ENCODE assay signal across 1 cellular context in genomic region chr22:46035742-46036557, GRCh38.
TF ChIP-seq lines count a peak whose summit lies in the region.

No MANE protein-coding gene starts in this region.

TF ChIP-seq in HepG2, 621 proteins besides CTCF, POLR2A, EP300 and RAD21 (continued from another document and continues in another):
- TF ChIP-seq, protein P1, sequence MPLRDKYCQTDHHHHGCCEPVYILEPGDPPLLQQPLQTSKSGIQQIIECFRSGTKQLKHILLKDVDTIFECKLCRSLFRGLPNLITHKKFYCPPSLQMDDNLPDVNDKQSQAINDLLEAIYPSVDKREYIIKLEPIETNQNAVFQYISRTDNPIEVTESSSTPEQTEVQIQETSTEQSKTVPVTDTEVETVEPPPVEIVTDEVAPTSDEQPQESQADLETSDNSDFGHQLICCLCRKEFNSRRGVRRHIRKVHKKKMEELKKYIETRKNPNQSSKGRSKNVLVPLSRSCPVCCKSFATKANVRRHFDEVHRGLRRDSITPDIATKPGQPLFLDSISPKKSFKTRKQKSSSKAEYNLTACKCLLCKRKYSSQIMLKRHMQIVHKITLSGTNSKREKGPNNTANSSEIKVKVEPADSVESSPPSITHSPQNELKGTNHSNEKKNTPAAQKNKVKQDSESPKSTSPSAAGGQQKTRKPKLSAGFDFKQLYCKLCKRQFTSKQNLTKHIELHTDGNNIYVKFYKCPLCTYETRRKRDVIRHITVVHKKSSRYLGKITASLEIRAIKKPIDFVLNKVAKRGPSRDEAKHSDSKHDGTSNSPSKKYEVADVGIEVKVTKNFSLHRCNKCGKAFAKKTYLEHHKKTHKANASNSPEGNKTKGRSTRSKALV (CRISPR knock-in tag; IDR thresholded peaks at IDR 0.05), result no peak
- TF ChIP-seq SYNCRIP (IDR thresholded peaks at IDR 0.05; ENCODE audit: insufficient read depth, low read depth, low read length) (no peak), CREB1 (IDR thresholded peaks at IDR 0.05) (peak; percentile 90), CREB1 (CRISPR knock-in tag; IDR thresholded peaks at IDR 0.05) (peak; percentile 85), ZNF713 (CRISPR knock-in tag; IDR thresholded peaks at IDR 0.05) (no peak), SATB2 (CRISPR knock-in tag; IDR thresholded peaks at IDR 0.05) (no peak), CAMTA2 (CRISPR knock-in tag; IDR thresholded peaks at IDR 0.05; ENCODE audit: borderline replicate concordance) (peak; percentile 22; the same call in 1 of the 2 replicates), ZFP36L2 (CRISPR knock-in tag; IDR thresholded peaks at IDR 0.05) (no peak), TBX3 (IDR thresholded peaks at IDR 0.05; ENCODE audit: borderline replicate concordance) (no peak), PLRG1 (conservative IDR thresholded peaks at IDR 0.05) (no peak), KMT2B (CRISPR knock-in tag; IDR thresholded peaks at IDR 0.05) (no peak), KLF6 (CRISPR knock-in tag; IDR thresholded peaks at IDR 0.05) (peak; percentile 64; the same call in 1 of the 2 replicates), ARID5B (CRISPR knock-in tag; IDR thresholded peaks at IDR 0.05) (peak; percentile 58; the same call in 1 of the 2 replicates), BCL6 (CRISPR knock-in tag; IDR thresholded peaks at IDR 0.05) (peak; percentile 9; the same call in 1 of the 2 replicates), HMGA1 (CRISPR knock-in tag; conservative IDR thresholded peaks at IDR 0.05) (no peak), HCFC1 (IDR thresholded peaks at IDR 0.05; ENCODE audit: low read depth, low read length) (peak; percentile 72), ZNF816 (CRISPR knock-in tag; IDR thresholded peaks at IDR 0.05; ENCODE audit: borderline replicate concordance) (peak; percentile 92; the same call in 1 of the 2 replicates), IKZF4 (CRISPR knock-in tag; IDR thresholded peaks at IDR 0.05; ENCODE audit: borderline replicate concordance, low read depth, not compliant biosample characterization) (peak; percentile 78), HOXA9 (CRISPR knock-in tag; IDR thresholded peaks at IDR 0.05; ENCODE audit: borderline replicate concordance) (no peak), ZNF468 (CRISPR knock-in tag; IDR thresholded peaks at IDR 0.05) (no peak), SPEN (CRISPR knock-in tag; IDR thresholded peaks at IDR 0.05; ENCODE audit: low read depth) (peak; percentile 95), ZNF101 (CRISPR knock-in tag; IDR thresholded peaks at IDR 0.05; ENCODE audit: borderline replicate concordance, low read depth) (no peak), CEBPZ (IDR thresholded peaks at IDR 0.05; ENCODE audit: low read length) (no peak), SIX4 (CRISPR knock-in tag; IDR thresholded peaks at IDR 0.05) (no peak), ZNF235 (CRISPR knock-in tag; IDR thresholded peaks at IDR 0.05; ENCODE audit: borderline replicate concordance) (no peak), ARNT2 (CRISPR knock-in tag; IDR thresholded peaks at IDR 0.05; ENCODE audit: low read depth) (peak; percentile 61), TBL1XR1 (IDR thresholded peaks at IDR 0.05; ENCODE audit: borderline replicate concordance, low read length, partially characterized antibody) (no peak), ZNF614 (CRISPR knock-in tag; IDR thresholded peaks at IDR 0.05; ENCODE audit: borderline replicate concordance) (0 out of 2 replicates have a peak, but pooled peaks have one; percentile 42), MXD1 (CRISPR knock-in tag; IDR thresholded peaks at IDR 0.05) (no peak), ZNF773 (CRISPR knock-in tag; IDR thresholded peaks at IDR 0.05; ENCODE audit: borderline replicate concordance) (no peak)
- TF ChIP-seq, protein P2, sequence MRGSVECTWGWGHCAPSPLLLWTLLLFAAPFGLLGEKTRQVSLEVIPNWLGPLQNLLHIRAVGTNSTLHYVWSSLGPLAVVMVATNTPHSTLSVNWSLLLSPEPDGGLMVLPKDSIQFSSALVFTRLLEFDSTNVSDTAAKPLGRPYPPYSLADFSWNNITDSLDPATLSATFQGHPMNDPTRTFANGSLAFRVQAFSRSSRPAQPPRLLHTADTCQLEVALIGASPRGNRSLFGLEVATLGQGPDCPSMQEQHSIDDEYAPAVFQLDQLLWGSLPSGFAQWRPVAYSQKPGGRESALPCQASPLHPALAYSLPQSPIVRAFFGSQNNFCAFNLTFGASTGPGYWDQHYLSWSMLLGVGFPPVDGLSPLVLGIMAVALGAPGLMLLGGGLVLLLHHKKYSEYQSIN (CRISPR knock-in tag; IDR thresholded peaks at IDR 0.05; ENCODE audit: borderline replicate concordance), result no peak
- TF ChIP-seq, protein P3, sequence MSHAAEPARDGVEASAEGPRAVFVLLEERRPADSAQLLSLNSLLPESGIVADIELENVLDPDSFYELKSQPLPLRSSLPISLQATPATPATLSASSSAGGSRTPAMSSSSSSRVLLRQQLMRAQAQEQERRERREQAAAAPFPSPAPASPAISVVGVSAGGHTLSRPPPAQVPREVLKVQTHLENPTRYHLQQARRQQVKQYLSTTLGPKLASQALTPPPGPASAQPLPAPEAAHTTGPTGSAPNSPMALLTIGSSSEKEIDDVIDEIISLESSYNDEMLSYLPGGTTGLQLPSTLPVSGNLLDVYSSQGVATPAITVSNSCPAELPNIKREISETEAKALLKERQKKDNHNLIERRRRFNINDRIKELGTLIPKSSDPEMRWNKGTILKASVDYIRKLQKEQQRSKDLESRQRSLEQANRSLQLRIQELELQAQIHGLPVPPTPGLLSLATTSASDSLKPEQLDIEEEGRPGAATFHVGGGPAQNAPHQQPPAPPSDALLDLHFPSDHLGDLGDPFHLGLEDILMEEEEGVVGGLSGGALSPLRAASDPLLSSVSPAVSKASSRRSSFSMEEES (CRISPR knock-in tag; IDR thresholded peaks at IDR 0.05), result no peak; the same call in 1 of the 2 replicates
- TF ChIP-seq, protein P4, sequence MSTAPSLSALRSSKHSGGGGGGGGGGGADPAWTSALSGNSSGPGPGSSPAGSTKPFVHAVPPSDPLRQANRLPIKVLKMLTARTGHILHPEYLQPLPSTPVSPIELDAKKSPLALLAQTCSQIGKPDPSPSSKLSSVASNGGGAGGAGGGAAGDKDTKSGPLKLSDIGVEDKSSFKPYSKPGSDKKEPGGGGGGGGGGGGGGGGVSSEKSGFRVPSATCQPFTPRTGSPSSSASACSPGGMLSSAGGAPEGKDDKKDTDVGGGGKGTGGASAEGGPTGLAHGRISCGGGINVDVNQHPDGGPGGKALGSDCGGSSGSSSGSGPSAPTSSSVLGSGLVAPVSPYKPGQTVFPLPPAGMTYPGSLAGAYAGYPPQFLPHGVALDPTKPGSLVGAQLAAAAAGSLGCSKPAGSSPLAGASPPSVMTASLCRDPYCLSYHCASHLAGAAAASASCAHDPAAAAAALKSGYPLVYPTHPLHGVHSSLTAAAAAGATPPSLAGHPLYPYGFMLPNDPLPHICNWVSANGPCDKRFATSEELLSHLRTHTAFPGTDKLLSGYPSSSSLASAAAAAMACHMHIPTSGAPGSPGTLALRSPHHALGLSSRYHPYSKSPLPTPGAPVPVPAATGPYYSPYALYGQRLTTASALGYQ (CRISPR knock-in tag; IDR thresholded peaks at IDR 0.05), result no peak
- TF ChIP-seq, protein P5, sequence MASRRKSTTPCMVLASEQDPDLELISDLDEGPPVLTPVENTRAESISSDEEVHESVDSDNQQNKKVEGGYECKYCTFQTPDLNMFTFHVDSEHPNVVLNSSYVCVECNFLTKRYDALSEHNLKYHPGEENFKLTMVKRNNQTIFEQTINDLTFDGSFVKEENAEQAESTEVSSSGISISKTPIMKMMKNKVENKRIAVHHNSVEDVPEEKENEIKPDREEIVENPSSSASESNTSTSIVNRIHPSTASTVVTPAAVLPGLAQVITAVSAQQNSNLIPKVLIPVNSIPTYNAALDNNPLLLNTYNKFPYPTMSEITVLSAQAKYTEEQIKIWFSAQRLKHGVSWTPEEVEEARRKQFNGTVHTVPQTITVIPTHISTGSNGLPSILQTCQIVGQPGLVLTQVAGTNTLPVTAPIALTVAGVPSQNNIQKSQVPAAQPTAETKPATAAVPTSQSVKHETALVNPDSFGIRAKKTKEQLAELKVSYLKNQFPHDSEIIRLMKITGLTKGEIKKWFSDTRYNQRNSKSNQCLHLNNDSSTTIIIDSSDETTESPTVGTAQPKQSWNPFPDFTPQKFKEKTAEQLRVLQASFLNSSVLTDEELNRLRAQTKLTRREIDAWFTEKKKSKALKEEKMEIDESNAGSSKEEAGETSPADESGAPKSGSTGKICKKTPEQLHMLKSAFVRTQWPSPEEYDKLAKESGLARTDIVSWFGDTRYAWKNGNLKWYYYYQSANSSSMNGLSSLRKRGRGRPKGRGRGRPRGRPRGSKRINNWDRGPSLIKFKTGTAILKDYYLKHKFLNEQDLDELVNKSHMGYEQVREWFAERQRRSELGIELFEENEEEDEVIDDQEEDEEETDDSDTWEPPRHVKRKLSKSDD (CRISPR knock-in tag; IDR thresholded peaks at IDR 0.05; ENCODE audit: low read depth), result no peak; the same call in 1 of the 2 replicates
- TF ChIP-seq, protein P6, sequence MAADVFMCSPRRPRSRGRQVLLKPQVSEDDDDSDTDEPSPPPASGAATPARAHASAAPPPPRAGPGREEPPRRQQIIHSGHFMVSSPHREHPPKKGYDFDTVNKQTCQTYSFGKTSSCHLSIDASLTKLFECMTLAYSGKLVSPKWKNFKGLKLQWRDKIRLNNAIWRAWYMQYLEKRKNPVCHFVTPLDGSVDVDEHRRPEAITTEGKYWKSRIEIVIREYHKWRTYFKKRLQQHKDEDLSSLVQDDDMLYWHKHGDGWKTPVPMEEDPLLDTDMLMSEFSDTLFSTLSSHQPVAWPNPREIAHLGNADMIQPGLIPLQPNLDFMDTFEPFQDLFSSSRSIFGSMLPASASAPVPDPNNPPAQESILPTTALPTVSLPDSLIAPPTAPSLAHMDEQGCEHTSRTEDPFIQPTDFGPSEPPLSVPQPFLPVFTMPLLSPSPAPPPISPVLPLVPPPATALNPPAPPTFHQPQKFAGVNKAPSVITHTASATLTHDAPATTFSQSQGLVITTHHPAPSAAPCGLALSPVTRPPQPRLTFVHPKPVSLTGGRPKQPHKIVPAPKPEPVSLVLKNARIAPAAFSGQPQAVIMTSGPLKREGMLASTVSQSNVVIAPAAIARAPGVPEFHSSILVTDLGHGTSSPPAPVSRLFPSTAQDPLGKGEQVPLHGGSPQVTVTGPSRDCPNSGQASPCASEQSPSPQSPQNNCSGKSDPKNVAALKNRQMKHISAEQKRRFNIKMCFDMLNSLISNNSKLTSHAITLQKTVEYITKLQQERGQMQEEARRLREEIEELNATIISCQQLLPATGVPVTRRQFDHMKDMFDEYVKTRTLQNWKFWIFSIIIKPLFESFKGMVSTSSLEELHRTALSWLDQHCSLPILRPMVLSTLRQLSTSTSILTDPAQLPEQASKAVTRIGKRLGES (CRISPR knock-in tag; IDR thresholded peaks at IDR 0.05; ENCODE audit: borderline replicate concordance), result no peak
